Comparison of ENCODE assay signal across 22 cellular contexts in genomic region chr12:83432176-83432719, GRCh38.
DNase-seq lines count a peak whose midpoint lies in the region; ATAC-seq and TF ChIP-seq lines count a peak whose summit lies in the region.
"Had no signal": no experiment of that assay in that cellular context is flagged by ENCODE, and none has a peak within 500 bp of the region (broad histone marks: within the 10 kb centered on the region; RNA-seq: fewer than 3 reads in every experiment).

No MANE protein-coding gene starts in this region.

- TF ChIP-seq CTCF in GM23338 (conservative IDR thresholded peaks at IDR 0.05; ENCODE audit: low read depth in 2 of 2): peak; percentile 41 to 59
- no peak for TF ChIP-seq CTCF in NB4 (IDR thresholded peaks at IDR 0.05; ENCODE audit: low read depth, low read length)
- no peak for TF ChIP-seq CTCF in chondrocyte (IDR thresholded peaks at IDR 0.05)

- H3K79me1 ChIP-seq in mesendoderm (ENCODE audit: low read length): no peaks in the 10 kb centered on the region

- H3K4me1 Mint-ChIP-seq in GM23338: peaks cover 3% of the 10 kb centered on the region; the same call in 1 of the 3 replicates
- no peaks in the 10 kb centered on the region for H3K4me1 Mint-ChIP-seq in chondrocyte (ENCODE audit: low read depth)

- H4K8ac ChIP-seq in mesendoderm (ENCODE audit: low read depth, low read length): no peak overlapping the region

- H3K36me3 Mint-ChIP-seq in GM23338 (ENCODE audit: low read depth) (no peaks in the 10 kb centered on the region; the same call in 1 of the 3 replicates), chondrocyte (ENCODE audit: low read depth) (no peaks in the 10 kb centered on the region)

- ATAC-seq in GM23338: peak; percentile 59; the same call in 2 of the 3 replicates
- ATAC-seq in GM18505 (IDR thresholded peaks at IDR 0.05; ENCODE audit: unreplicated experiment): no peak
- no peak for ATAC-seq in GM18498 (IDR thresholded peaks at IDR 0.05; ENCODE audit: unreplicated experiment)

- H3K9ac ChIP-seq in mesendoderm (ENCODE audit: low read length): no peak overlapping the region
- H3K9ac ChIP-seq: BLaER1 treated with 17β-estradiol and CSF1 and Interleukin-3, amounts not matched to agents 10 nM and 100 nM had no signal

- H3K9me2 ChIP-seq in GM23338 (ENCODE audit: insufficient read depth): peaks cover 4% of the 10 kb centered on the region; the same call in 1 of the 2 replicates

- H3K4me3 Mint-ChIP-seq in GM23338 (no peak overlapping the region), chondrocyte (ENCODE audit: unreplicated experiment) (no peak overlapping the region)
- H3K4me3 Mint-ChIP-seq: CD4-positive, alpha-beta T cell had no signal

- no peak overlapping the region for H3K18ac ChIP-seq in mesendoderm (ENCODE audit: low read length)

- H3K27me3 ChIP-seq in GM23338 (ENCODE audit: insufficient read depth): no peaks in the 10 kb centered on the region
- no peaks in the 10 kb centered on the region for H3K27me3 ChIP-seq in mesendoderm (ENCODE audit: insufficient read depth, low read length, poor library complexity)
- H3K27me3 ChIP-seq: BLaER1 treated with 17β-estradiol and CSF1 and Interleukin-3, amounts not matched to agents 10 nM and 100 nM; MG63 had no signal

- H3K27me3 Mint-ChIP-seq in GM23338 (ENCODE audit: insufficient read depth, low read depth, poor library complexity) (peaks cover 2% of the 10 kb centered on the region), chondrocyte (ENCODE audit: low read depth) (no peaks in the 10 kb centered on the region)
- H3K27me3 Mint-ChIP-seq: CD4-positive, alpha-beta T cell had no signal

- no peak overlapping the region for H2BK5ac ChIP-seq in mesendoderm (ENCODE audit: low read length)

- H3K79me2 ChIP-seq in GM23338 (replicated peaks; ENCODE audit: insufficient read depth): no peaks in the 10 kb centered on the region
- H3K79me2 ChIP-seq in mesendoderm (ENCODE audit: control insufficient read depth, insufficient read depth, low read length): no peaks in the 10 kb centered on the region

- H3F3A ChIP-seq in GM23338 (replicated peaks; ENCODE audit: low read depth): no peaks in the 10 kb centered on the region

- no peak overlapping the region for H3K27ac ChIP-seq in GM23338 (ENCODE audit: low read depth)
- no peak overlapping the region for H3K27ac ChIP-seq in mesendoderm (ENCODE audit: low read depth, low read length)
- H3K27ac ChIP-seq: BLaER1 treated with 17β-estradiol and CSF1 and Interleukin-3, amounts not matched to agents 10 nM and 100 nM; RWPE1; SK-N-MC had no signal

- no CpG with 5 or more reads among the region's 3 CpGs for WGBS in mesendoderm (ENCODE audit: extremely low coverage, insufficient coverage, low lambda C conversion rate)

- H2AFZ ChIP-seq in GM23338: no peak overlapping the region

- no peak overlapping the region for H3K23ac ChIP-seq in mesendoderm (ENCODE audit: low read length)

- H3K4me1 ChIP-seq in GM23338 (ENCODE audit: insufficient read depth) (no peaks in the 10 kb centered on the region), mesendoderm (ENCODE audit: control insufficient read depth, low read depth, low read length) (no peaks in the 10 kb centered on the region)
- H3K4me1 ChIP-seq: BLaER1 treated with 17β-estradiol and CSF1 and Interleukin-3, amounts not matched to agents 10 nM and 100 nM had no signal

- H4K5ac ChIP-seq in mesendoderm (ENCODE audit: low read length): no peak overlapping the region

- H3K27ac Mint-ChIP-seq in GM23338 (no peak overlapping the region), chondrocyte (ENCODE audit: unreplicated experiment) (no peak overlapping the region)
- H3K27ac Mint-ChIP-seq: CD4-positive, alpha-beta T cell had no signal

- TF ChIP-seq POLR2A in NB4 (IDR thresholded peaks at IDR 0.05; ENCODE audit: extremely low read depth, insufficient read length) (no peak), GM18505 (IDR thresholded peaks at IDR 0.05; ENCODE audit: borderline replicate concordance, extremely low read depth, insufficient read depth, insufficient read length) (no peak)

- H3K56ac ChIP-seq in mesendoderm (ENCODE audit: low read length): no peak overlapping the region

- H3K4me2 ChIP-seq in GM23338 (no peak overlapping the region), mesendoderm (ENCODE audit: low read length) (no peak overlapping the region)
- H3K4me2 ChIP-seq: BLaER1 treated with 17β-estradiol and CSF1 and Interleukin-3, amounts not matched to agents 10 nM and 100 nM had no signal

- no peak overlapping the region for H2AK5ac ChIP-seq in mesendoderm (ENCODE audit: low read length)

- no peak overlapping the region for H3K4me3 ChIP-seq in GM23338
- no peak overlapping the region for H3K4me3 ChIP-seq in NB4 (ENCODE audit: low read depth, low read length)
- no peak overlapping the region for H3K4me3 ChIP-seq in mesendoderm (ENCODE audit: low read length)
- H3K4me3 ChIP-seq: BLaER1 treated with 17β-estradiol and CSF1 and Interleukin-3, amounts not matched to agents 10 nM and 100 nM; MG63; SK-N-MC had no signal

- DNase-seq in GM23338 (ENCODE audit: low spot score) (peak; percentile 34), NB4 (ENCODE audit: low read depth) (peak; percentile 9), chondrocyte (ENCODE audit: low spot score) (peak; percentile 33), mesendoderm (peak; percentile 52), NCI-H1417 treated with DMSO at 0.1 percent for 48 hours (lab: John Stamatoyannopoulos, UW) (no peak)
- no peak for DNase-seq in stimulated activated CD4-positive, alpha-beta T cell treated with anti-CD3 and anti-CD28 coated beads, Interleukin-4, amount 100 ng/mL, for 1 hour
- DNase-seq: AML-193; CD4-positive, alpha-beta T cell; EL; GF-D8; KBM-7; MG63; NCI-H1694; NCI-H2029 treated with DMSO at 0.1 percent for 48 hours; NCI-H2227 treated with DMSO at 0.1 percent for 48 hours; NCI-H526 treated with DMSO at 0.1 percent for 48 hours; SHP77 had no signal

- H2BK15ac ChIP-seq in mesendoderm (replicated peaks; ENCODE audit: low read depth): no peak overlapping the region

- H4K20me1 ChIP-seq in GM23338 (replicated peaks; ENCODE audit: insufficient read depth): no peaks in the 10 kb centered on the region
- H4K20me1 ChIP-seq: BLaER1 treated with 17β-estradiol and CSF1 and Interleukin-3, amounts not matched to agents 10 nM and 100 nM had no signal

- H2BK120ac ChIP-seq in mesendoderm (ENCODE audit: low read depth, low read length): no peak overlapping the region

- no peak overlapping the region for H3K4ac ChIP-seq in mesendoderm (ENCODE audit: low read depth, low read length)

- H3K9me3 Mint-ChIP-seq in GM23338 (peaks cover 16% of the 10 kb centered on the region; the same call in 2 of the 3 replicates), chondrocyte (ENCODE audit: low read depth) (peaks cover 28% of the 10 kb centered on the region)
- H3K9me3 Mint-ChIP-seq: CD4-positive, alpha-beta T cell had no signal

- H3K36me3 ChIP-seq in GM23338 (ENCODE audit: insufficient read depth) (no peaks in the 10 kb centered on the region), mesendoderm (ENCODE audit: control insufficient read depth, insufficient read depth, low read length) (no peaks in the 10 kb centered on the region)
- H3K36me3 ChIP-seq: BLaER1 treated with 17β-estradiol and CSF1 and Interleukin-3, amounts not matched to agents 10 nM and 100 nM; MG63 had no signal

TF ChIP-seq in GM23338, 12 proteins besides CTCF, POLR2A, EP300 and RAD21 (continues in another document):
- TF ChIP-seq EZH2phosphoT487 (IDR thresholded peaks at IDR 0.05; ENCODE audit: unreplicated experiment) (no peak), EZH2 (IDR thresholded peaks at IDR 0.05; ENCODE audit: low read depth, unreplicated experiment) (no peak), NANOG (IDR thresholded peaks at IDR 0.05; ENCODE audit: borderline replicate concordance) (no peak), STAT1 (IDR thresholded peaks at IDR 0.05; ENCODE audit: unreplicated experiment) (no peak), ZNF114 (CRISPR knock-in tag; IDR thresholded peaks at IDR 0.05) (no peak), JUNB (IDR thresholded peaks at IDR 0.05; ENCODE audit: unreplicated experiment) (no peak)

Comparison
In these comparisons a context has a peak if more than half of its experiments do, and no peak if none do; other contexts are left out.
1. DNase-seq: peak in GM23338 (single experiment), NB4 (single experiment), chondrocyte (single experiment) and mesendoderm (single experiment); none in stimulated activated CD4-positive, alpha-beta T cell treated with anti-CD3 and anti-CD28 coated beads, Interleukin-4, amount 100 ng/mL, for 1 hour (single experiment) and NCI-H1417 treated with DMSO at 0.1 percent for 48 hours (single experiment).
2. CTCF ChIP-seq: peak in GM23338 (2 of 2); none in NB4 (single experiment) and chondrocyte (single experiment).